20 cellular contexts compared by ENCODE assay signal in genomic region chr21:43809346-43809799, GRCh38. TPM values are rescaled to one million over a fixed set of nuclear protein-coding genes. Genes with fewer than 3 reads are reported as not detected.
DNase-seq lines count a peak whose midpoint lies in the region; ATAC-seq, FAIRE-seq and TF ChIP-seq lines count a peak whose summit lies in the region.
"Had no signal": no experiment of that assay in that cellular context is flagged by ENCODE, and none has a peak within 500 bp of the region (broad histone marks: within the 10 kb centered on the region; RNA-seq: fewer than 3 reads in every experiment).

No MANE protein-coding gene starts in this region.

- H3K27ac ChIP-seq in Karpas-422 (ENCODE audit: low read length) (peak overlapping the region; percentile 80), K562 (ENCODE audit: extremely low read depth, low read depth, low read length) (no peak overlapping the region), right lobe of liver (peak overlapping the region in 1 of 3 donors; percentile 2)
- H3K27ac ChIP-seq: 22Rv1 had no signal

- H3K27me3 ChIP-seq in Karpas-422 (ENCODE audit: low read length): no peaks in the 10 kb centered on the region
- no peaks in the 10 kb centered on the region for H3K27me3 ChIP-seq in K562 (ENCODE audit: control insufficient read depth in 2 of 2, insufficient read depth in 2 of 2, low read length in 2 of 2)
- H3K27me3 ChIP-seq in right lobe of liver: no peaks in the 10 kb centered on the region

- no peak for TF ChIP-seq EP300 in K562 (IDR thresholded peaks at IDR 0.05; ENCODE audit: low read length)

- CTCF ChIA-PET in K562 (lab: Yijun Ruan, JAX; ENCODE audit: low intra/inter-chr PET ratio): interaction anchor here (0.6 to 1.1 kb wide), 2 partner anchors 134 to 163 kb away, joined by 3 read pairs; no protein-coding TSS in a partner anchor

- H3K9me2 ChIP-seq in Karpas-422 (replicated peaks; ENCODE audit: insufficient read depth, low read length): no peaks in the 10 kb centered on the region

- TF ChIP-seq RAD21 in K562 (CRISPR knock-in tag; conservative IDR thresholded peaks at IDR 0.05 in 1 of 2, IDR thresholded peaks at IDR 0.05 in 1 of 2): no peak

- peak overlapping the region; percentile 75 for H3K4me2 ChIP-seq in Karpas-422 (ENCODE audit: low read depth, low read length, poor library complexity, severe bottlenecking)
- no peak overlapping the region for H3K4me2 ChIP-seq in K562 (ENCODE audit: insufficient read depth, low read length)

- peaks cover 72% of the 10 kb centered on the region for H3K4me1 ChIP-seq in Karpas-422 (ENCODE audit: low read length)
- peaks cover 18 to 90% of the 10 kb centered on the region in 2 experiments for H3K4me1 ChIP-seq in K562 (replicated peaks in 1 of 2; ENCODE audit: control insufficient read depth in 2 of 2, insufficient read depth in 2 of 2, low read length in 2 of 2)
- peaks cover 0 to 33% (median 8%) of the 10 kb centered on the region in 4 donors for H3K4me1 ChIP-seq in right lobe of liver

- WGBS in K562 (ENCODE audit: insufficient coverage, low coverage, missing lambda C conversion rate): 92% methylated on average over 16 of the region's 16 CpGs
- 66% methylated on average over 7 of the region's 16 CpGs for WGBS in right lobe of liver (ENCODE audit: insufficient coverage, low coverage, low lambda C conversion rate, missing lambda C conversion rate)

- H3K36me3 ChIP-seq in Karpas-422 (ENCODE audit: insufficient read depth, low read length) (peaks cover 8% of the 10 kb centered on the region; the same call in 1 of the 2 replicates), K562 (ENCODE audit: control insufficient read depth, insufficient read depth, low read length) (peaks cover 25% of the 10 kb centered on the region; the same call in 2 of the 3 replicates), right lobe of liver (no peaks in the 10 kb centered on the region)

- TF ChIP-seq POLR2A in K562 (conservative IDR thresholded peaks at IDR 0.05) (peak; percentile 45; the same call in 1 of the 2 replicates), right lobe of liver (IDR thresholded peaks at IDR 0.05) (no peak)

- intact Hi-C loops in K562 (cut with micrococcal nuclease) (no loop called here), right lobe of liver (cut with DNase I) (loop anchor here (5.0 kb wide), 2 partner anchors 158 to 168 kb away; no protein-coding TSS in a partner anchor)

- POLR2A ChIA-PET in K562 (lab: Yijun Ruan, JAX): interaction anchor here (0.6 to 1.2 kb wide), 7 partner anchors 8 to 230 kb away, joined by 3 to 6 read pairs (median 4); no protein-coding TSS in a partner anchor

- H2AFZ ChIP-seq in Karpas-422 (ENCODE audit: low read length) (no peak overlapping the region), K562 (ENCODE audit: low read depth, low read length) (no peak overlapping the region)

- peaks cover 4% of the 10 kb centered on the region for H3K9me1 ChIP-seq in K562 (ENCODE audit: control insufficient read depth, insufficient read depth, low read length)

- H3K9ac ChIP-seq in Karpas-422 (ENCODE audit: low read length): peak overlapping the region; percentile 71
- peak overlapping the region in 1 of 2 experiments; percentile 71; a peak in 1 of 4 replicates for H3K9ac ChIP-seq in K562 (ENCODE audit: insufficient read depth in 1 of 2, low read depth in 2 of 2, low read length in 2 of 2)

- TF ChIP-seq CTCF in K562 (IDR thresholded peaks at IDR 0.05 in 2 of 3, conservative IDR thresholded peaks at IDR 0.05 in 1 of 3; ENCODE audit: insufficient read depth in 2 of 3, low read depth in 1 of 3, low read length in 3 of 3): no peak
- no peak for TF ChIP-seq CTCF in right lobe of liver (IDR thresholded peaks at IDR 0.05)

- peak overlapping the region; percentile 62 for H3K4me3 ChIP-seq in Karpas-422 (ENCODE audit: low read length)
- H3K4me3 ChIP-seq in K562: no peak overlapping the region
- no peak overlapping the region for H3K4me3 ChIP-seq in right lobe of liver

- peak; percentile 48 for DNase-seq in DMS 273 (lab: John Stamatoyannopoulos, UW; ENCODE audit: unreplicated experiment)
- no peak for DNase-seq in DMS 273 treated with DMSO at 0.1 percent for 48 hours (lab: John Stamatoyannopoulos, UW)
- DNase-seq in Karpas-422: peak; percentile 78
- no peak for DNase-seq in K562 (ENCODE audit: extremely low read depth in 1 of 4, low spot score in 3 of 4)
- DNase-seq in right lobe of liver: peak in 2 of 3 donors; percentile 83 to 84
- DNase-seq in SHP77 (lab: John Stamatoyannopoulos, UW): no peak
- no peak for DNase-seq in NCI-H2196 treated with DMSO at 0.1 percent for 48 hours (lab: John Stamatoyannopoulos, UW; ENCODE audit: unreplicated experiment)
- DNase-seq in Ammon's horn (ENCODE audit: low spot score): no peak
- DNase-seq: C1 segment of cervical spinal cord, GF-D8, HFFc6, Kasumi-1, MM.1S, NCI-H1105, NCI-H1694, NCI-H2227 treated with DMSO at 0.1 percent for 48 hours, SHP77 treated with DMSO at 0.1 percent for 48 hours had no signal

- no peak for FAIRE-seq in K562 (lab: Jason Lieb, UNC)
- FAIRE-seq: GM12892, RCC 7860 had no signal

- H4K20me1 ChIP-seq in Karpas-422 (ENCODE audit: insufficient read depth, low read depth, low read length): peaks cover 7% of the 10 kb centered on the region; the same call in 1 of the 2 replicates
- 0 out of 2 replicates have a peak, but pooled peaks cover 5% of the 10 kb centered on the region for H4K20me1 ChIP-seq in K562 (replicated peaks; ENCODE audit: control insufficient read depth, insufficient read depth, low read length)

- BruUV-seq in K562 (replicated peaks; lab: Mats Ljungman, UMichigan): no TSS peak

- H3K79me2 ChIP-seq in Karpas-422 (ENCODE audit: low read length) (no peaks in the 10 kb centered on the region), K562 (ENCODE audit: control insufficient read depth, insufficient read depth, low read length) (no peaks in the 10 kb centered on the region)

- in situ Hi-C loops in K562 (cut with MboI): no loop called here

- H3K9me3 ChIP-seq in Karpas-422 (ENCODE audit: low read length): no peaks in the 10 kb centered on the region
- H3K9me3 ChIP-seq in K562 (replicated peaks; ENCODE audit: control insufficient read depth, insufficient read depth, low read depth, low read length): no peaks in the 10 kb centered on the region
- no peaks in the 10 kb centered on the region for H3K9me3 ChIP-seq in right lobe of liver

- ATAC-seq in K562 (no peak), right lobe of liver (peak; percentile 14 to 64 (median 42))

RNA-seq across cellular contexts. Expression of gene RRP1, which starts 20.0 kb away (rescaled TPM):
- total RNA-seq in Karpas-422 (2014; rRNA removed; shearing (Covaris generic); ENCODE audit: low replicate concordance): 26.2 and 28.8 TPM in 2 replicates
- total RNA-seq in K562 (2011; cell fraction: chromatin; rRNA removed; ENCODE audit: low replicate concordance): 200 and 398 TPM in 2 replicates
- total RNA-seq in K562 (2011; cell fraction: nucleolus; rRNA removed): 176 and 196 TPM in 2 replicates
- 186 and 220 TPM in 2 replicates for total RNA-seq in K562 (2011; cell fraction: nucleoplasm; rRNA removed)
- total RNA-seq in K562 (2014; rRNA removed): 68.6 and 84.3 TPM in 2 replicates
- total RNA-seq in K562 (2014; rRNA removed; fragmentation: Illumina TruSeq; extraction: Trizol): 40.5 and 48.5 TPM in 2 replicates
- 51.6 and 52.9 TPM in 2 replicates for total RNA-seq in K562 (2015; rRNA removed; fragmentation: Illumina TruSeq; extraction: Trizol)
- total RNA-seq in K562 (2021): 89.1 and 105 TPM in 2 replicates
- polyA plus RNA-seq in K562 (2011; rRNA removed): 38.0 and 47.3 TPM in 2 replicates
- polyA plus RNA-seq in K562 (2011; cell fraction: cytosol; rRNA removed): 22.9 and 23.5 TPM in 2 replicates
- 233 and 286 TPM in 2 replicates for polyA plus RNA-seq in K562 (2011; cell fraction: nucleus; rRNA removed)
- polyA plus RNA-seq in K562 (2012): 35.6 and 62.2 TPM in 2 replicates
- polyA plus RNA-seq in K562 (2014; fragmentation: Illumina TruSeq; extraction: Trizol): 79.7 and 97.5 TPM in 2 replicates
- 1 to 10 TPM in 1 of 2 experiments, under 1 TPM in 1; 0.89 to 1.8 TPM for polyA plus RNA-seq in K562 (2014; fragmentation: Nextera tagmentation; extraction: Ambion mirVana)
- polyA plus RNA-seq in K562 (2014; rRNA removed): 60.2 and 64.7 TPM in 2 replicates
- polyA minus RNA-seq in K562 (2011; rRNA and poly(A)+ RNA removed): 23.9 and 28.6 TPM in 2 replicates
- 20.8 and 22.0 TPM in 2 replicates for polyA minus RNA-seq in K562 (2011; cell fraction: cytosol; rRNA and poly(A)+ RNA removed)
- polyA minus RNA-seq in K562 (2011; cell fraction: nucleus; rRNA and poly(A)+ RNA removed): 66.5 and 104 TPM in 2 replicates
- total RNA-seq in right lobe of liver: 10 to 100 TPM in 4 of 6 experiments, 1 to 10 TPM in 2; 8.8 to 25.1 (median 12.9) TPM

RNA-seq across cellular contexts. Expression of gene CSTB, which starts 33.3 kb away (rescaled TPM):
- 17.6 and 28.0 TPM in 2 replicates for total RNA-seq in Karpas-422 (2014; rRNA removed; shearing (Covaris generic); ENCODE audit: low replicate concordance)
- total RNA-seq in K562 (2011; cell fraction: chromatin; rRNA removed; ENCODE audit: low replicate concordance): 10.6 and 21.9 TPM in 2 replicates
- total RNA-seq in K562 (2011; cell fraction: nucleolus; rRNA removed): 19.5 and 22.0 TPM in 2 replicates
- total RNA-seq in K562 (2011; cell fraction: nucleoplasm; rRNA removed): 18.3 and 24.3 TPM in 2 replicates
- total RNA-seq in K562 (2014; rRNA removed): 23.1 and 29.0 TPM in 2 replicates
- total RNA-seq in K562 (2014; rRNA removed; fragmentation: Illumina TruSeq; extraction: Trizol): 20.8 and 21.1 TPM in 2 replicates
- total RNA-seq in K562 (2015; rRNA removed; fragmentation: Illumina TruSeq; extraction: Trizol): 31.7 and 34.9 TPM in 2 replicates
- 43.5 and 48.1 TPM in 2 replicates for total RNA-seq in K562 (2021)
- polyA plus RNA-seq in K562 (2011; rRNA removed): 46.6 and 58.0 TPM in 2 replicates
- 74.4 and 80.8 TPM in 2 replicates for polyA plus RNA-seq in K562 (2011; cell fraction: cytosol; rRNA removed)
- polyA plus RNA-seq in K562 (2011; cell fraction: nucleus; rRNA removed): 36.5 and 43.3 TPM in 2 replicates
- 76.9 and 118 TPM in 2 replicates for polyA plus RNA-seq in K562 (2012)
- polyA plus RNA-seq in K562 (2014; fragmentation: Illumina TruSeq; extraction: Trizol): 64.2 and 79.8 TPM in 2 replicates
- polyA plus RNA-seq in K562 (2014; fragmentation: Nextera tagmentation; extraction: Ambion mirVana): 10 to 100 TPM; 12.4 to 17.1 TPM
- polyA plus RNA-seq in K562 (2014; rRNA removed): 65.0 and 67.8 TPM in 2 replicates
- 33.5 and 37.4 TPM in 2 replicates for polyA minus RNA-seq in K562 (2011; rRNA and poly(A)+ RNA removed)
- polyA minus RNA-seq in K562 (2011; cell fraction: cytosol; rRNA and poly(A)+ RNA removed): 14.2 and 21.7 TPM in 2 replicates
- 9.0 and 14.1 TPM in 2 replicates for polyA minus RNA-seq in K562 (2011; cell fraction: nucleus; rRNA and poly(A)+ RNA removed)
- total RNA-seq in right lobe of liver: 100 to 1,000 TPM in 1 of 6 experiments, 10 to 100 TPM in 5; 16.6 to 137 (median 23.2) TPM

RNA-seq across cellular contexts. Expression of gene AGPAT3, which starts 55.6 kb away (rescaled TPM):
- total RNA-seq in Karpas-422 (2014; rRNA removed; shearing (Covaris generic); ENCODE audit: low replicate concordance): 29.0 and 42.2 TPM in 2 replicates
- total RNA-seq in K562 (2011; cell fraction: chromatin; rRNA removed; ENCODE audit: low replicate concordance): 91.3 and 152 TPM in 2 replicates
- 92.9 and 103 TPM in 2 replicates for total RNA-seq in K562 (2011; cell fraction: nucleolus; rRNA removed)
- total RNA-seq in K562 (2011; cell fraction: nucleoplasm; rRNA removed): 104 and 106 TPM in 2 replicates
- total RNA-seq in K562 (2014; rRNA removed) (41.3 and 50.4 TPM in 2 replicates), K562 (2014; rRNA removed; fragmentation: Illumina TruSeq; extraction: Trizol) (27.3 and 28.6 TPM in 2 replicates), K562 (2015; rRNA removed; fragmentation: Illumina TruSeq; extraction: Trizol) (33.7 and 35.7 TPM in 2 replicates), K562 (2021) (88.4 and 90.1 TPM in 2 replicates), right lobe of liver (100 to 1,000 TPM in 2 of 6 experiments, 10 to 100 TPM in 4; 56.9 to 111 (median 95.3) TPM)
- polyA plus RNA-seq in K562 (2011; rRNA removed) (48.3 and 63.4 TPM in 2 replicates), K562 (2014; fragmentation: Illumina TruSeq; extraction: Trizol) (33.2 and 48.4 TPM in 2 replicates), K562 (2014; fragmentation: Nextera tagmentation; extraction: Ambion mirVana) (1 to 10 TPM; 1.5 TPM), K562 (2014; rRNA removed) (46.6 and 50.1 TPM in 2 replicates)
- 66.5 and 76.4 TPM in 2 replicates for polyA plus RNA-seq in K562 (2011; cell fraction: cytosol; rRNA removed)
- polyA plus RNA-seq in K562 (2011; cell fraction: nucleus; rRNA removed): 70.1 and 87.0 TPM in 2 replicates
- polyA plus RNA-seq in K562 (2012): 42.6 and 65.7 TPM in 2 replicates
- 40.0 and 57.0 TPM in 2 replicates for polyA minus RNA-seq in K562 (2011; rRNA and poly(A)+ RNA removed)
- polyA minus RNA-seq in K562 (2011; cell fraction: cytosol; rRNA and poly(A)+ RNA removed): 48.7 and 66.4 TPM in 2 replicates
- polyA minus RNA-seq in K562 (2011; cell fraction: nucleus; rRNA and poly(A)+ RNA removed): 26.1 and 32.4 TPM in 2 replicates

Comparison
In these comparisons a context has a peak if more than half of its experiments do, and no peak if none do; other contexts are left out.
1. DNase-seq: peak in DMS 273 (single experiment), Karpas-422 (single experiment) and right lobe of liver (2 of 3); none in DMS 273 treated with DMSO at 0.1 percent for 48 hours (single experiment), K562 (0 of 4), SHP77 (0 of 2), NCI-H2196 treated with DMSO at 0.1 percent for 48 hours (single experiment) and Ammon's horn (single experiment).